In the genomic region with DNA sequence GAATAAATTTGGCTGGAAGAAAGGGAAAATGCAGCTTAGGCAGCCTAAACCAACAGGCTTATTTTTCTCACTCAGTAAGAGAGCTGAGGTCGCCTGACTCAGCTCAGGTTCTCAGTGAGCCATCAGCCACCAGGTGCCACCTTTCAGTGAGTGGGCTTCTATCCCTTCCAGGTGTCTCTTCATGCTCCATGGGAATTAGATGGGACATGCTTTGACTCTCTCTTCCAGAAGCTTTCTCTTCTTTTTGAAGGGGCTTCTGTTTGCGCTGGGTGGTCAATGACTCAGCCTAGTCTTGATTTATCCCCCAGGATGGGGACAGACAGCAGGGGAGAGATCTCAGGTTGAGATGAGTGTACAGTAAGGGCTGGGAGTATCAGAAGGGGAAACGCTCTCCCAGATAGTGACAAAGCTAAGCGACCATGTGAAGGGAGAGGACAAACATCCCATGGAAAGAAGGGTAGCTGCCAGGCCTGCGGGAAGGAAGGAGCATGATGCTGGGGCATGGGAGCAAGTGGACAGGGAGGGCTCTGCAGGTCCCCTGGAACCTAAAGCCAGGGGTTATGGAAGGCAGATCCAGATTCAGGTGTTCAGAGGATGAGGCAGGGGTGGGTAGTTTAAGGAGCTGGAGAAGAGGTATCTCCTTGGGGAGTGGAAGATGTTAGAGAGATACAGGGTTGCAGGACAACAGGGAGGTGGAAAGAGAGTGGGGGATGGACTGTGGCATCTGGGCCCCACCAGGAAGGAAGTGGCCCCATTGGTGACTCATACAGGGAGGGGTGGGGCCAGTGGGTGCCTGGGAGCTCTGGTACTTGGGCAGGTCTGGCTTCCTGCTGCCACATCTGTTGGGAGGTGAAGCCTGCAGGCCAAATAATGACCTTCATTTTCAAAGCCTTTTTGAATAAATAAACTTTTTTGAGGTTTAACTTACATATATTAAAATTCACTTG, we compare ENCODE assay signal across 8 cellular contexts. TPM values are rescaled to one million over a fixed set of nuclear protein-coding genes. Genes with fewer than 3 reads are reported as not detected.
DNase-seq lines count a peak whose midpoint lies in the region; ATAC-seq and TF ChIP-seq lines count a peak whose summit lies in the region.

No MANE protein-coding gene starts in this region.

- TF ChIP-seq CTCF in RWPE1 (conservative IDR thresholded peaks at IDR 0.05; ENCODE audit: low read depth) (no peak), heart right ventricle (IDR thresholded peaks at IDR 0.05) (peak in 2 of 9 donors; percentile 13)

- POLR2A ChIA-PET in RWPE1 (lab: Yijun Ruan, JAX; ENCODE audit: low non-redundant PET), result interaction anchor here (0.6 to 0.9 kb wide), 2 partner anchors 33 to 34 kb away, joined by 3 to 9 read pairs; no protein-coding TSS in a partner anchor

- WGBS in heart right ventricle, 2 donors, result 70 to 81% methylated on average over 5 of the region's 5 CpGs

- peak; percentile 86 for ATAC-seq in GM18909 (IDR thresholded peaks at IDR 0.05; ENCODE audit: poor library complexity, unreplicated experiment)
- ATAC-seq in HG03135 (IDR thresholded peaks at IDR 0.05; ENCODE audit: unreplicated experiment), result peak; percentile 75
- ATAC-seq in heart right ventricle, result peak; percentile 37 to 68 (median 55)

- no peaks in the 10 kb centered on the region for H3K27me3 ChIP-seq in heart right ventricle

- peak; percentile 86 for DNase-seq in AG20443 (ENCODE audit: low spot score)
- peak; percentile 92 for DNase-seq in RWPE1 (ENCODE audit: low spot score)
- DNase-seq in activated effector memory CD4-positive, alpha-beta T cell treated with anti-CD3 and anti-CD28 coated beads, Interleukin-2, amount 50 U/mL, for 16 hours, result peak; percentile 93
- peak; percentile 54 to 57 for DNase-seq in heart right ventricle
- DNase-seq in amniotic stem cell (lab: John Stamatoyannopoulos, UW), result no peak

- H3K9me3 ChIP-seq in heart right ventricle, result no peaks in the 10 kb centered on the region

- peaks cover 13 to 86% (median 76%) of the 10 kb centered on the region in 9 donors for H3K4me1 ChIP-seq in heart right ventricle

- CTCF ChIA-PET in RWPE1 (lab: Yijun Ruan, JAX), result interaction anchor here (0.7 to 1.8 kb wide), 3 partner anchors 16 to 51 kb away, joined by 3 to 5 read pairs (median 5); no protein-coding TSS in a partner anchor

- H3K27ac ChIP-seq in RWPE1 (peak overlapping the region; percentile 99), heart right ventricle (peak overlapping the region; percentile 23 to 94 (median 81)), skin epidermis (peak overlapping the region; percentile 69 to 99 (median 94))

- no peak overlapping the region for H3K4me3 ChIP-seq in heart right ventricle
- no peak overlapping the region for H3K4me3 ChIP-seq in skin epidermis

- H3K36me3 ChIP-seq in heart right ventricle, result peaks cover 0 to 8% (median 0%) of the 10 kb centered on the region in 9 donors

- intact Hi-C loops in heart right ventricle (cut with DNase I), result no loop called here

RNA-seq across cellular contexts. Expression of gene OGDH, which starts 32.5 kb away (rescaled TPM):
- total RNA-seq in heart right ventricle, result 100 to 1,000 TPM; 500 to 724 (median 679) TPM
- polyA plus RNA-seq in heart right ventricle, result 100 to 1,000 TPM; 202 to 421 TPM

RNA-seq across cellular contexts. Expression of gene TMED4, which starts 56.9 kb away (rescaled TPM):
- 10 to 100 TPM; 55.4 to 81.4 (median 69.4) TPM for total RNA-seq in heart right ventricle
- polyA plus RNA-seq in heart right ventricle, result 10 to 100 TPM; 42.9 to 45.6 TPM
